Comparison of ENCODE assay signal across 8 cellular contexts in the genomic region with DNA sequence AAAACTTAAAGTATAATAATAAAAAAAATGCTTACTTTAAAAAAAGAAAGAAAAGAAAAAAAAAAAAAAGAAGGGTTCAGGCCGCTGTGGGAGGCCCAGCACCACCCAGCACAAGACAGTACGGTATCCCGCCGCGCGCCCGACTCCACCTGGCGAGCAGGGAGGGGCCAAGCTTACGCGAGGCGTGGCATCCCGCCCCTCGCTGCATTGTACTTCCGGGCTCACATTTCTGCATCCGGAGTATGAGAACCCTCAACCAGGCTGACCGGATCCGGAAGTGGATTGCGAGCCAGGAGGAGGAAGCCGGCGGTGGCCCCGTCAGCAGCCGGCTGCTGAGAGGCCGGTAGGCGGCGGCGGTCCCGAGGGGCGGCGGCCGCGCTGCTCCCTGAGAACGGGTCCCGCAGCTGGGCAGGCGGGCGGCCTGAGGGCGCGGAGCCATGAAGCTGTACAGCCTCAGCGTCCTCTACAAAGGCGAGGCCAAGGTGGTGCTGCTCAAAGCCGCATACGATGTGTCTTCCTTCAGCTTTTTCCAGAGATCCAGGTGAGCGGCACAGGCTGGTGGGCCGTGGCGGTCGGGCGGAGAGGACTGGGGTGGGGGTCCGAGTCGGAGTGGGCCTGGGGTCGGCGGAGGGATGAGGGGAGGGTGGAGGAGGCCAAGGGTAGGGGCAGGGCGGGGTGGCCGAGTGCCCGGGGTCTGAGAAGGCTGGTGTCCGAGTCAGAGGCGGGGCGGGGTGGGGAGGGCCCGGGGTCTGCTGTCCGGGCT. TPM values are rescaled to one million over a fixed set of nuclear protein-coding genes. Genes with fewer than 3 reads are reported as not detected.
DNase-seq lines count a peak whose midpoint lies in the region; TF ChIP-seq lines count a peak whose summit lies in the region.

A gene (plus strand): TSS at position 280 of the 763 bp plus-strand sequence. CDS start 158 bp downstream, at position 438.

- no peaks in the 10 kb centered on the region for H3K9me3 Mint-ChIP-seq in activated naive CD4-positive, alpha-beta T cell treated with anti-CD3 and anti-CD28 coated beads for 36 hours

- no peaks in the 10 kb centered on the region for H3K27me3 ChIP-seq in GM06990 (replicated peaks; ENCODE audit: control insufficient read depth, insufficient read depth, low read length)

- peaks cover 28% of the 10 kb centered on the region for H3K4me1 Mint-ChIP-seq in activated naive CD4-positive, alpha-beta T cell treated with anti-CD3 and anti-CD28 coated beads for 36 hours (ENCODE audit: low read depth)

- H3K36me3 Mint-ChIP-seq in activated naive CD4-positive, alpha-beta T cell treated with anti-CD3 and anti-CD28 coated beads for 36 hours (ENCODE audit: low read depth), result peaks cover 7% of the 10 kb centered on the region

- peaks cover 6% of the 10 kb centered on the region for H3K36me3 ChIP-seq in GM06990 (ENCODE audit: control insufficient read depth, insufficient read depth, low read length)

- peak within 1 kb of the TSS; percentile 98 for H3K4me3 ChIP-seq in GM06990 (replicated peaks; ENCODE audit: low read depth, low read length)
- H3K4me3 ChIP-seq in HFF-Myc (replicated peaks; ENCODE audit: low read depth, low read length), result peak within 1 kb of the TSS; percentile 82

- intact Hi-C loops in activated naive CD4-positive, alpha-beta T cell treated with anti-CD3 and anti-CD28 coated beads for 36 hours (cut with micrococcal nuclease), result loop anchor here (1.0 to 2.0 kb wide), 4 partner anchors 78 to 290 kb away; a partner anchor contains a TSS

- in situ Hi-C loops in SK-MEL-5 (cut with HindIII; ENCODE audit: low pct_unique_long_range_greater_than_20kb, low sequenced_read_pairs), result loop anchor here (25.0 kb wide), 1 partner anchor 114 kb away; a partner anchor contains a TSS

- peak; percentile 94 for DNase-seq in GM06990 (ENCODE audit: extremely low read depth, insufficient read length)
- peak; percentile 85 for DNase-seq in HFF-Myc (ENCODE audit: extremely low read depth, low read depth)
- peak; percentile 96 for DNase-seq in MV-4-11 (lab: John Stamatoyannopoulos, UW)
- DNase-seq in SK-MEL-5 (ENCODE audit: low read depth, low spot score), result peak; percentile 99
- DNase-seq in activated naive CD4-positive, alpha-beta T cell treated with anti-CD3 and anti-CD28 coated beads for 36 hours, result peak; percentile 98
- DNase-seq in germinal center (ENCODE audit: low spot score), result peak; percentile 98
- DNase-seq in non-pigmented ciliary epithelial cell (ENCODE audit: low read depth), result peak; percentile 61
- peak; percentile 96 for DNase-seq in superior temporal gyrus (ENCODE audit: extremely low spot score)

- CTCF ChIA-PET in activated naive CD4-positive, alpha-beta T cell treated with anti-CD3 and anti-CD28 coated beads for 36 hours (lab: Charles Lee), result interaction anchor here (0.8 to 1.1 kb wide), 3 partner anchors 8 to 428 kb away, joined by 3 read pairs; no protein-coding TSS in a partner anchor

- H3K27ac Mint-ChIP-seq in activated naive CD4-positive, alpha-beta T cell treated with anti-CD3 and anti-CD28 coated beads for 36 hours, result peak within 1 kb of the TSS; percentile 56

- H3K27me3 Mint-ChIP-seq in activated naive CD4-positive, alpha-beta T cell treated with anti-CD3 and anti-CD28 coated beads for 36 hours (ENCODE audit: low read depth), result no peaks in the 10 kb centered on the region

- TF ChIP-seq CTCF in GM06990 (IDR thresholded peaks at IDR 0.05; ENCODE audit: insufficient read depth, low read length, poor library complexity, severe bottlenecking) (peak; percentile 24), HFF-Myc (IDR thresholded peaks at IDR 0.05; ENCODE audit: low read depth, low read length, missing control alignments) (peak; percentile 55)

- H3K4me3 Mint-ChIP-seq in activated naive CD4-positive, alpha-beta T cell treated with anti-CD3 and anti-CD28 coated beads for 36 hours, result peak within 1 kb of the TSS; percentile 82

RNA-seq across cellular contexts. Expression of the gene that starts here (rescaled TPM):
- 159 and 163 TPM in 2 replicates for total RNA-seq in SK-MEL-5 (2014; rRNA removed; shearing (Covaris generic))
- 188 and 223 TPM in 2 replicates for polyA plus RNA-seq in SK-MEL-5 (2015; cell fraction: cytosol; rRNA removed)
- polyA plus RNA-seq in SK-MEL-5 (2015; cell fraction: nucleus; rRNA removed), result 215 and 221 TPM in 2 replicates
- total RNA-seq in activated naive CD4-positive, alpha-beta T cell treated with anti-CD3 and anti-CD28 coated beads for 36 hours, result 10 to 100 TPM; 53.5 to 57.3 TPM

Comparison
In these comparisons a context has a peak if more than half of its experiments do, and no peak if none do; other contexts are left out.
1. Peak in every context shown above with its lines: DNase-seq and H3K4me3 ChIP-seq.